ENCODE assay signal across 14 cellular contexts in the genomic region with DNA sequence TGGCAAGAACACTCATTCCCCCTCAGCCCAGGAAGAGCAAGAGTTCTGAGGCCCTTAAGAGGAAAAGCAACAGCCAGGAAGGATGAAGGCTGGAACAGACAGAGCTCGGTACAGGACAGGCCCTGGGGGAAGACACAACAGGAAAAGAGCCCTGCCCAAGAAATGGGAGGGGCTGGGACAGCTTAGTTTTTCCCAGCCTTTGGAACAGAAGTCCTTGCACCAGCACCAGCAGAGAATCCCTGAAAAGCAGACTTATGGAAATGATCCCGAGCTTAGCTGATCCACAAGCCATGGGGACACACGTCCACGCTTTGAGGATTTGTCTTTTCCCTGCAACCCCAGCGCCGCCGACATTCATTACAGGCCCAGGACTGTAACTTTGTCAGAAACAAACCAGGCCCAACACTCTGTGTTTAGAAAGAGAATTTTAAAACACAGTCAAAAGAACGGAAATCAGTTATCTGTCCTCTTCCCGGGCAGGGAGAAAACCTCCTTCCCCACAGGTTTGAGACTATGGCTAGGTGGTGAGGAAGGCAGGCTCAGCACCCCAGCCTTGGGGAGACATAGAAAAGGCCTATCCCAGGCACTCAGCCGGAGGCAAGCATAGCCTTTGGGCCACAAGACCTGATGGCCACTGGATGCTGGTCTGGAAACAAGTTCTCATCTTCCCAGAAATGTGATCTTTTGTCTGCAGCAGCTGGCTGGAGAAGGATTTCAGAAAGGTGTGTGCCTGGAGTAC. TPM values are rescaled to one million over a fixed set of nuclear protein-coding genes. Genes with fewer than 3 reads are reported as not detected.
A peak's percentile ranks its signal among the peaks of the same experiment; 100 is the strongest.
DNase-seq lines count a peak whose midpoint lies in the region; ATAC-seq and TF ChIP-seq lines count a peak whose summit lies in the region.
"Had no signal": no experiment of that assay in that cellular context is flagged by ENCODE, and none has a peak within 500 bp of the region (broad histone marks: within the 10 kb centered on the region; RNA-seq: fewer than 3 reads in every experiment).

No MANE protein-coding gene starts in this region.

- peak overlapping the region; percentile 37 for H3K27ac Mint-ChIP-seq in activated CD4-positive, alpha-beta T cell treated with anti-CD3 and anti-CD28 coated beads, Interleukin-2, amount 10 ng/mL, durations not matched to agents 24 days and 14 days
- H3K27ac Mint-ChIP-seq in stimulated activated memory B cell treated with anti-CD40 and anti-IgM and Interleukin-4, amounts not matched to agents 10 μg/mL and 1 μg/mL and 100 μg/mL, for 72 hours, result peak overlapping the region; percentile 8
- H3K27ac Mint-ChIP-seq: WTC11 had no signal

- H3K4me3 Mint-ChIP-seq in activated CD4-positive, alpha-beta T cell treated with anti-CD3 and anti-CD28 coated beads, Interleukin-2, amount 10 ng/mL, durations not matched to agents 24 days and 14 days, result no peak overlapping the region
- no peak overlapping the region for H3K4me3 Mint-ChIP-seq in stimulated activated memory B cell treated with anti-CD40 and anti-IgM and Interleukin-4, amounts not matched to agents 10 μg/mL and 1 μg/mL and 100 μg/mL, for 72 hours
- H3K4me3 Mint-ChIP-seq in activated T-cell treated with anti-CD3 and anti-CD28 coated beads, Interleukin-2, amount 50 U/mL, for 4 hours, result no peak overlapping the region
- H3K4me3 Mint-ChIP-seq: WTC11 had no signal

- H3K36me3 Mint-ChIP-seq in activated CD4-positive, alpha-beta T cell treated with anti-CD3 and anti-CD28 coated beads, Interleukin-2, amount 10 ng/mL, durations not matched to agents 24 days and 14 days (ENCODE audit: low read depth), result peaks cover 40% of the 10 kb centered on the region
- peaks cover 55% of the 10 kb centered on the region for H3K36me3 Mint-ChIP-seq in stimulated activated memory B cell treated with anti-CD40 and anti-IgM and Interleukin-4, amounts not matched to agents 10 μg/mL and 1 μg/mL and 100 μg/mL, for 72 hours
- H3K36me3 Mint-ChIP-seq in activated T-cell treated with anti-CD3 and anti-CD28 coated beads, Interleukin-2, amount 50 U/mL, for 4 hours (ENCODE audit: insufficient read depth), result peaks cover 30% of the 10 kb centered on the region

- no peak overlapping the region for H3K27ac ChIP-seq in foreskin keratinocyte

- peak; percentile 25 for ATAC-seq in foreskin keratinocyte
- ATAC-seq in stimulated activated memory B cell treated with anti-CD40 and anti-IgM and Interleukin-4, amounts not matched to agents 10 μg/mL and 1 μg/mL and 100 μg/mL, for 72 hours, result no peak
- no peak for ATAC-seq in activated T-cell treated with anti-CD3 and anti-CD28 coated beads, Interleukin-2, amount 50 U/mL, for 4 hours
- ATAC-seq: WTC11 had no signal

- no peaks in the 10 kb centered on the region for H3K9me3 Mint-ChIP-seq in activated CD4-positive, alpha-beta T cell treated with anti-CD3 and anti-CD28 coated beads, Interleukin-2, amount 10 ng/mL, durations not matched to agents 24 days and 14 days
- no peaks in the 10 kb centered on the region for H3K9me3 Mint-ChIP-seq in stimulated activated memory B cell treated with anti-CD40 and anti-IgM and Interleukin-4, amounts not matched to agents 10 μg/mL and 1 μg/mL and 100 μg/mL, for 72 hours
- no peaks in the 10 kb centered on the region for H3K9me3 Mint-ChIP-seq in activated T-cell treated with anti-CD3 and anti-CD28 coated beads, Interleukin-2, amount 50 U/mL, for 4 hours
- H3K9me3 Mint-ChIP-seq: WTC11 had no signal

- H3K4me1 Mint-ChIP-seq in activated CD4-positive, alpha-beta T cell treated with anti-CD3 and anti-CD28 coated beads, Interleukin-2, amount 10 ng/mL, durations not matched to agents 24 days and 14 days, result no peaks in the 10 kb centered on the region
- H3K4me1 Mint-ChIP-seq in stimulated activated memory B cell treated with anti-CD40 and anti-IgM and Interleukin-4, amounts not matched to agents 10 μg/mL and 1 μg/mL and 100 μg/mL, for 72 hours, result no peaks in the 10 kb centered on the region
- no peaks in the 10 kb centered on the region for H3K4me1 Mint-ChIP-seq in activated T-cell treated with anti-CD3 and anti-CD28 coated beads, Interleukin-2, amount 50 U/mL, for 4 hours (ENCODE audit: low read depth)
- H3K4me1 Mint-ChIP-seq: WTC11 had no signal

- DNase-seq in activated CD4-positive, alpha-beta T cell treated with anti-CD3 and anti-CD28 coated beads, Interleukin-2, amount 10 ng/mL, durations not matched to agents 24 days and 14 days, result no peak
- no peak for DNase-seq in activated CD4-positive, alpha-beta T cell treated with anti-CD3 and anti-CD28 coated beads, Interleukin-2, amount 50 U/mL, for 4 hours
- DNase-seq in foreskin keratinocyte, result no peak
- DNase-seq in activated T-cell treated with anti-CD3 and anti-CD28 coated beads, Interleukin-2, amount 50 U/mL, for 4 hours, result no peak
- DNase-seq in activated CD4-positive, alpha-beta T cell treated with anti-CD3 and anti-CD28 coated beads for 1 hour, result no peak
- DNase-seq: 8988T; activated T-cell treated with anti-CD3 and anti-CD28 coated beads, Interleukin-2, amount 50 U/mL, for 1 hour; GF-D8; GOT3; NCI-H2107; SK-N-SH had no signal

- H3K4me1 ChIP-seq in foreskin keratinocyte, result no peaks in the 10 kb centered on the region

- H3K27me3 ChIP-seq in foreskin keratinocyte, result no peaks in the 10 kb centered on the region
- H3K27me3 ChIP-seq: tibial nerve had no signal

- no peaks in the 10 kb centered on the region for H3K27me3 Mint-ChIP-seq in activated CD4-positive, alpha-beta T cell treated with anti-CD3 and anti-CD28 coated beads, Interleukin-2, amount 10 ng/mL, durations not matched to agents 24 days and 14 days
- no peaks in the 10 kb centered on the region for H3K27me3 Mint-ChIP-seq in stimulated activated memory B cell treated with anti-CD40 and anti-IgM and Interleukin-4, amounts not matched to agents 10 μg/mL and 1 μg/mL and 100 μg/mL, for 72 hours
- H3K27me3 Mint-ChIP-seq in activated T-cell treated with anti-CD3 and anti-CD28 coated beads, Interleukin-2, amount 50 U/mL, for 4 hours (ENCODE audit: low read depth), result no peaks in the 10 kb centered on the region

- no peak for TF ChIP-seq CTCF in foreskin keratinocyte (conservative IDR thresholded peaks at IDR 0.05)

- intact Hi-C loops in activated CD4-positive, alpha-beta T cell treated with anti-CD3 and anti-CD28 coated beads, Interleukin-2, amount 10 ng/mL, durations not matched to agents 24 days and 14 days (cut with micrococcal nuclease), result no loop called here

RNA-seq across cellular contexts. Expression of a gene that starts 4.0 kb away (rescaled TPM):
- total RNA-seq in activated CD4-positive, alpha-beta T cell treated with anti-CD3 and anti-CD28 coated beads, Interleukin-2, amount 10 ng/mL, durations not matched to agents 24 days and 14 days, result 1.2 and 1.9 TPM in 2 replicates
- 0.51 and 0.63 TPM in 2 replicates for total RNA-seq in foreskin keratinocyte
- polyA plus RNA-seq in foreskin keratinocyte, result 0.28 TPM in 2 replicates
- total RNA-seq in activated T-cell treated with anti-CD3 and anti-CD28 coated beads, Interleukin-2, amount 50 U/mL, for 4 hours, result under 1 TPM; 0.16 to 0.86 (median 0.24) TPM

RNA-seq across cellular contexts. Expression of a gene that starts 24.0 kb away (rescaled TPM):
- 81.4 and 82.7 TPM in 2 replicates for total RNA-seq in activated CD4-positive, alpha-beta T cell treated with anti-CD3 and anti-CD28 coated beads, Interleukin-2, amount 10 ng/mL, durations not matched to agents 24 days and 14 days
- 55.3 and 60.4 TPM in 2 replicates for total RNA-seq in foreskin keratinocyte
- 31.9 and 32.1 TPM in 2 replicates for polyA plus RNA-seq in foreskin keratinocyte
- 10 to 100 TPM; 30.9 to 41.7 (median 35.3) TPM for total RNA-seq in activated T-cell treated with anti-CD3 and anti-CD28 coated beads, Interleukin-2, amount 50 U/mL, for 4 hours

RNA-seq across cellular contexts. Expression of a gene that starts 40.0 kb away (rescaled TPM):
- total RNA-seq in activated CD4-positive, alpha-beta T cell treated with anti-CD3 and anti-CD28 coated beads, Interleukin-2, amount 10 ng/mL, durations not matched to agents 24 days and 14 days, result 62.5 and 64.3 TPM in 2 replicates
- 33.7 and 35.3 TPM in 2 replicates for total RNA-seq in foreskin keratinocyte
- polyA plus RNA-seq in foreskin keratinocyte, result 53.1 and 57.4 TPM in 2 replicates
- 10 to 100 TPM; 65.0 to 78.5 (median 74.5) TPM for total RNA-seq in activated T-cell treated with anti-CD3 and anti-CD28 coated beads, Interleukin-2, amount 50 U/mL, for 4 hours

RNA-seq across cellular contexts. Expression of a gene that starts 50.1 kb away (rescaled TPM):
- total RNA-seq in activated CD4-positive, alpha-beta T cell treated with anti-CD3 and anti-CD28 coated beads, Interleukin-2, amount 10 ng/mL, durations not matched to agents 24 days and 14 days, result 5.2 and 6.1 TPM in 2 replicates
- 4.0 and 4.5 TPM in 2 replicates for total RNA-seq in foreskin keratinocyte
- 2.9 and 3.2 TPM in 2 replicates for polyA plus RNA-seq in foreskin keratinocyte
- 1 to 10 TPM; 1.6 to 4.9 (median 2.0) TPM for total RNA-seq in activated T-cell treated with anti-CD3 and anti-CD28 coated beads, Interleukin-2, amount 50 U/mL, for 4 hours

RNA-seq across cellular contexts. Expression of a gene that starts 50.7 kb away (rescaled TPM):
- total RNA-seq in activated CD4-positive, alpha-beta T cell treated with anti-CD3 and anti-CD28 coated beads, Interleukin-2, amount 10 ng/mL, durations not matched to agents 24 days and 14 days, result 72.2 and 79.8 TPM in 2 replicates
- 19.1 and 23.3 TPM in 2 replicates for total RNA-seq in foreskin keratinocyte
- 35.3 and 41.9 TPM in 2 replicates for polyA plus RNA-seq in foreskin keratinocyte
- total RNA-seq in activated T-cell treated with anti-CD3 and anti-CD28 coated beads, Interleukin-2, amount 50 U/mL, for 4 hours, result 100 to 1,000 TPM in 2 of 3 donors, 10 to 100 TPM in 1; 98.5 to 105 (median 104) TPM
